Comparison of ENCODE assay signal across 8 cellular contexts in the genomic region with DNA sequence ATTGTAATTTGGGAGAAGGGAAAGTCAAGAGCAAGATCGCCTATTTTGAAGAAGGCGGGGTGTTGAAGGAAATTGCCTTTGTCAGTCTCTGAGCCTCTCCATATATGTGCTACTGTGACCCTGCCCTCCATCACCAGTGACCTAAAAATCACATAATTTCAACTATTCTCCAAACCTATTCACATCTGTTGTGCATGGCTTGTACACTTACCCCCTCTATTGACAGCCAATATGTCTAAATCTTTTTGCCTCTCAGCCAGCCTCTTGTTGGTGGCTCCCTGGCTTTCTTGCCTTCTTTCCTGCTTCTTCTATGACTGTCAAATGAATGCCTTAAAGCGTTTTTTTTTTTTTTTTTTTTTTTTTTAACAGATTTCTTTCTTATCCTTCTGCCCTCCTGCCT.
A peak's percentile ranks its signal among the peaks of the same experiment; 100 is the strongest.
DNase-seq lines count a peak whose midpoint lies in the region; ATAC-seq and TF ChIP-seq lines count a peak whose summit lies in the region.

No MANE protein-coding gene starts in this region.

- H3K9me3 ChIP-seq in Caco-2: no peaks in the 10 kb centered on the region

- DNase-seq in Caco-2: peak in 1 of 2 experiments; percentile 23
- peak; percentile 29 for DNase-seq in SK-MEL-5 (ENCODE audit: low read depth, low spot score)
- DNase-seq in left kidney (ENCODE audit: low read depth, low spot score): peak; percentile 33
- no peak for DNase-seq in islet precursor cell
- DNase-seq in natural killer cell: no peak
- no peak for DNase-seq in OCI-M2 (lab: John Stamatoyannopoulos, UW; ENCODE audit: unreplicated experiment)

- H3K27ac Mint-ChIP-seq in Caco-2 (ENCODE audit: unreplicated experiment) (no peak overlapping the region), natural killer cell (no peak overlapping the region)

- H3K36me3 Mint-ChIP-seq in Caco-2 (ENCODE audit: insufficient read depth, unreplicated experiment) (no peaks in the 10 kb centered on the region), natural killer cell (no peaks in the 10 kb centered on the region)

- ATAC-seq in HG03378 (IDR thresholded peaks at IDR 0.05; ENCODE audit: unreplicated experiment) (peak; percentile 32), natural killer cell (no peak), GM18870 (IDR thresholded peaks at IDR 0.05; ENCODE audit: unreplicated experiment) (no peak)

- no peaks in the 10 kb centered on the region for H3K36me3 ChIP-seq in Caco-2 (ENCODE audit: control insufficient read depth, insufficient read depth, low read length)

- intact Hi-C loops in Caco-2 (cut with micrococcal nuclease; ENCODE audit: unreplicated experiment) (no loop called here), natural killer cell (cut with micrococcal nuclease) (no loop called here)

- in situ Hi-C loops in SK-MEL-5 (cut with HindIII; ENCODE audit: low pct_unique_long_range_greater_than_20kb, low sequenced_read_pairs): no loop called here

- CTCF ChIA-PET in Caco-2 (lab: Charles Lee): interaction anchor here (0.6 kb wide), 1 partner anchor 388 kb away, joined by 3 read pairs; no protein-coding TSS in a partner anchor

- no peaks in the 10 kb centered on the region for H3K4me1 ChIP-seq in Caco-2

- no peaks in the 10 kb centered on the region for H3K9me3 Mint-ChIP-seq in Caco-2 (ENCODE audit: unreplicated experiment)
- no peaks in the 10 kb centered on the region for H3K9me3 Mint-ChIP-seq in natural killer cell

- H3K27me3 Mint-ChIP-seq in Caco-2 (ENCODE audit: insufficient read depth, unreplicated experiment): peaks cover 7% of the 10 kb centered on the region
- no peaks in the 10 kb centered on the region for H3K27me3 Mint-ChIP-seq in natural killer cell (ENCODE audit: low read depth in 2 of 2)

- POLR2A ChIA-PET in Caco-2 (lab: Charles Lee): no interaction called here

- no peak overlapping the region for H3K4me3 ChIP-seq in Caco-2 (ENCODE audit: low read depth, low read length)

- peaks cover 2% of the 10 kb centered on the region; the same call in 1 of the 2 replicates for H3K27me3 ChIP-seq in Caco-2 (replicated peaks; ENCODE audit: control insufficient read depth, insufficient read depth, low read length)

- H3K4me3 Mint-ChIP-seq in Caco-2 (ENCODE audit: unreplicated experiment) (no peak overlapping the region), natural killer cell (no peak overlapping the region)

- TF ChIP-seq CTCF in Caco-2 (IDR thresholded peaks at IDR 0.05; ENCODE audit: insufficient read depth in 1 of 2, low read depth in 1 of 2, low read length in 1 of 2, severe bottlenecking in 1 of 2, unreplicated experiment in 1 of 2) (peak; percentile 27 to 38), natural killer cell (IDR thresholded peaks at IDR 0.05) (no peak)

- H3K4me1 Mint-ChIP-seq in Caco-2 (ENCODE audit: low read depth, unreplicated experiment) (no peaks in the 10 kb centered on the region), natural killer cell (peaks cover 13% of the 10 kb centered on the region in 2 donors)

- no TSS peak for BruUV-seq in Caco-2 (replicated peaks; lab: Mats Ljungman, UMichigan)

Comparison
In these comparisons a context has a peak if more than half of its experiments do, and no peak if none do; other contexts are left out.
1. DNase-seq: peak in SK-MEL-5 (single experiment) and left kidney (single experiment); none in islet precursor cell (single experiment), natural killer cell (single experiment) and OCI-M2 (single experiment).